ENCODE assay signal across 17 cellular contexts in genomic region chr1:110345480-110345879, GRCh38. TPM values are rescaled to one million over a fixed set of nuclear protein-coding genes. Genes with fewer than 3 reads are reported as not detected.
DNase-seq lines count a peak whose midpoint lies in the region; ATAC-seq and TF ChIP-seq lines count a peak whose summit lies in the region.
"Had no signal": no experiment of that assay in that cellular context is flagged by ENCODE, and none has a peak within 500 bp of the region (broad histone marks: within the 10 kb centered on the region; RNA-seq: fewer than 3 reads in every experiment).

No MANE protein-coding gene starts in this region.

- 100% methylated on average over 1 of the region's 3 CpGs; no CpG with 5 or more reads in 1 of the 2 experiments for WGBS in IMR-90 (ENCODE audit: extremely low coverage in 2 of 2, insufficient read length in 1 of 2), 2 experiments

- H3F3A ChIP-seq in MM.1S (ENCODE audit: insufficient read depth, low read length), result no peaks in the 10 kb centered on the region

- H3K9me1 ChIP-seq in IMR-90 (ENCODE audit: insufficient read depth, low read length), result peaks cover 20% of the 10 kb centered on the region

- TF ChIP-seq RAD21 in IMR-90 (IDR thresholded peaks at IDR 0.05; ENCODE audit: low read length), result no peak

- TF ChIP-seq CTCF in IMR-90 (conservative IDR thresholded peaks at IDR 0.05; ENCODE audit: low read depth, low read length), result no peak
- no peak for TF ChIP-seq CTCF in MM.1S (IDR thresholded peaks at IDR 0.05; ENCODE audit: low read length)

- H3K36me3 Mint-ChIP-seq in activated CD4-positive, alpha-beta T cell treated with anti-CD3 and anti-CD28 coated beads for 36 hours (ENCODE audit: low read depth), result peaks cover 86% of the 10 kb centered on the region
- peaks cover 75% of the 10 kb centered on the region for H3K36me3 Mint-ChIP-seq in activated naive CD8-positive, alpha-beta T cell treated with anti-CD3 and anti-CD28 coated beads for 36 hours
- H3K36me3 Mint-ChIP-seq in natural killer cell treated with Interleukin-12 subunit alpha and Interleukin-12 subunit beta and Interleukin-15 and Interleukin-18, amount 100 ng/mL, for 72 hours, result peaks cover 51% of the 10 kb centered on the region

- no peaks in the 10 kb centered on the region for H3K27me3 Mint-ChIP-seq in activated CD4-positive, alpha-beta T cell treated with anti-CD3 and anti-CD28 coated beads for 36 hours
- no peaks in the 10 kb centered on the region for H3K27me3 Mint-ChIP-seq in activated naive CD8-positive, alpha-beta T cell treated with anti-CD3 and anti-CD28 coated beads for 36 hours
- H3K27me3 Mint-ChIP-seq in natural killer cell treated with Interleukin-12 subunit alpha and Interleukin-12 subunit beta and Interleukin-15 and Interleukin-18, amount 100 ng/mL, for 72 hours, result no peaks in the 10 kb centered on the region

- CTCF ChIA-PET in activated CD4-positive, alpha-beta T cell treated with anti-CD3 and anti-CD28 coated beads for 36 hours (lab: Charles Lee), result interaction anchor here (1.4 kb wide), 1 partner anchor 138 kb away, joined by 3 read pairs; no protein-coding TSS in a partner anchor
- CTCF ChIA-PET in IMR-90 (lab: Yijun Ruan, JAX), result no interaction called here

- no peak overlapping the region for H2BK15ac ChIP-seq in IMR-90 (ENCODE audit: low read depth, low read length)

- H2BK5ac ChIP-seq in IMR-90 (ENCODE audit: low read depth, low read length, poor library complexity, severe bottlenecking), result no peak overlapping the region

- H3K4me3 Mint-ChIP-seq in activated CD4-positive, alpha-beta T cell treated with anti-CD3 and anti-CD28 coated beads for 36 hours, result peak overlapping the region; percentile 23
- H3K4me3 Mint-ChIP-seq in activated naive CD8-positive, alpha-beta T cell treated with anti-CD3 and anti-CD28 coated beads for 36 hours, result peak overlapping the region; percentile 41
- peak overlapping the region; percentile 68 for H3K4me3 Mint-ChIP-seq in natural killer cell treated with Interleukin-12 subunit alpha and Interleukin-12 subunit beta and Interleukin-15 and Interleukin-18, amount 100 ng/mL, for 72 hours

- H3K18ac ChIP-seq in IMR-90 (ENCODE audit: low read depth, low read length), result no peak overlapping the region

- H3K4me2 ChIP-seq in IMR-90 (ENCODE audit: low read depth, low read length) (peak overlapping the region; percentile 42), MM.1S (ENCODE audit: low read depth, low read length) (no peak overlapping the region)

- no peak overlapping the region for H4K8ac ChIP-seq in IMR-90 (ENCODE audit: low read depth in 2 of 2, low read length in 2 of 2)

- H2BK20ac ChIP-seq in IMR-90 (ENCODE audit: low read depth, low read length), result no peak overlapping the region

- no peak for DNase-seq in activated CD4-positive, alpha-beta T cell treated with anti-CD3 and anti-CD28 coated beads for 36 hours
- DNase-seq in activated CD4-positive, alpha-beta T cell treated with anti-CD3 and anti-CD28 coated beads, Interleukin-2, amount 50 U/mL, for 4 hours, result no peak
- no peak for DNase-seq in IMR-90
- no peak for DNase-seq in activated naive CD8-positive, alpha-beta T cell treated with anti-CD3 and anti-CD28 coated beads for 36 hours
- DNase-seq in natural killer cell treated with Interleukin-12 subunit alpha and Interleukin-12 subunit beta and Interleukin-15 and Interleukin-18, amount 100 ng/mL, for 72 hours (ENCODE audit: low spot score), result no peak
- no peak for DNase-seq in MM.1S
- no peak for DNase-seq in DMS 273 (lab: John Stamatoyannopoulos, UW; ENCODE audit: unreplicated experiment)
- DNase-seq: 8988T; DMS 273 treated with DMSO at 0.1 percent for 48 hours; effector CD8-positive, alpha-beta T cell; foreskin fibroblast; NCI-H2029; NCI-H748 treated with DMSO at 0.1 percent for 48 hours; SHP77; stimulated activated CD4-positive, alpha-beta T cell treated with anti-CD3 and anti-CD28 coated beads, Interleukin-12 subunit alpha, Interleukin-12 subunit beta, amount 100 ng/mL, for 4 hours had no signal

- H3K9me3 ChIP-seq in IMR-90 (ENCODE audit: control insufficient read depth, insufficient read depth, low read length), result no peaks in the 10 kb centered on the region
- H3K9me3 ChIP-seq in MM.1S (replicated peaks; ENCODE audit: insufficient read depth, low read length), result no peaks in the 10 kb centered on the region

- H2AK5ac ChIP-seq in IMR-90 (ENCODE audit: low read depth, low read length), result no peak overlapping the region

- no peak overlapping the region for H3K23ac ChIP-seq in IMR-90 (ENCODE audit: low read depth, low read length)

- no peak overlapping the region for H4K5ac ChIP-seq in IMR-90 (ENCODE audit: low read depth, low read length)

- H3K4me1 ChIP-seq in IMR-90 (ENCODE audit: control insufficient read depth, insufficient read depth, low read length) (peaks cover 24% of the 10 kb centered on the region), MM.1S (ENCODE audit: low read length) (peaks cover 9% of the 10 kb centered on the region; the same call in 1 of the 2 replicates)
- H3K4me1 ChIP-seq: parathyroid adenoma had no signal

- peaks cover 30% of the 10 kb centered on the region for H4K20me1 ChIP-seq in IMR-90 (ENCODE audit: insufficient read depth, low read length)
- peaks cover 23% of the 10 kb centered on the region for H4K20me1 ChIP-seq in MM.1S (ENCODE audit: insufficient read depth, low read length)

- H3K14ac ChIP-seq in IMR-90 (replicated peaks; ENCODE audit: low read depth, low read length), result no peak overlapping the region

- dilution Hi-C loops in IMR-90 (cut with HindIII; ENCODE audit: low sequenced_read_pairs, unreplicated experiment), result no loop called here

- H3K56ac ChIP-seq in IMR-90 (ENCODE audit: extremely low read depth, insufficient read depth, low read length), result no peak overlapping the region

- POLR2A ChIA-PET in activated CD4-positive, alpha-beta T cell treated with anti-CD3 and anti-CD28 coated beads for 36 hours (lab: Charles Lee), result no interaction called here
- POLR2A ChIA-PET in IMR-90 (lab: Charles Lee; ENCODE audit: unreplicated experiment), result no interaction called here

- no peaks in the 10 kb centered on the region for H3K9me3 Mint-ChIP-seq in activated CD4-positive, alpha-beta T cell treated with anti-CD3 and anti-CD28 coated beads for 36 hours (ENCODE audit: low read depth)
- no peaks in the 10 kb centered on the region for H3K9me3 Mint-ChIP-seq in activated naive CD8-positive, alpha-beta T cell treated with anti-CD3 and anti-CD28 coated beads for 36 hours
- H3K9me3 Mint-ChIP-seq in natural killer cell treated with Interleukin-12 subunit alpha and Interleukin-12 subunit beta and Interleukin-15 and Interleukin-18, amount 100 ng/mL, for 72 hours, result no peaks in the 10 kb centered on the region

- no peak overlapping the region for H2BK120ac ChIP-seq in IMR-90 (ENCODE audit: low read depth, low read length)

- BruUV-seq in IMR-90 (replicated peaks; lab: Mats Ljungman, UMichigan), result no TSS peak

- H2AK9ac ChIP-seq in IMR-90 (replicated peaks; ENCODE audit: low read depth, low read length, poor library complexity), result no peak overlapping the region

- intact Hi-C loops in activated CD4-positive, alpha-beta T cell treated with anti-CD3 and anti-CD28 coated beads for 36 hours (cut with DNase I, micrococcal nuclease), result no loop called here
- intact Hi-C loops in IMR-90 (cut with micrococcal nuclease), result no loop called here

- H3K79me2 ChIP-seq in MM.1S (ENCODE audit: low read length), result peaks cover 100% of the 10 kb centered on the region

- H3K4me3 ChIP-seq in IMR-90 (ENCODE audit: insufficient read depth, low read depth, low read length), result no peak overlapping the region
- H3K4me3 ChIP-seq in MM.1S (ENCODE audit: low read length), result no peak overlapping the region

- in situ Hi-C loops in IMR-90 (cut with MboI; ENCODE audit: low sequenced_read_pairs), result no loop called here

- H3K27me3 ChIP-seq in IMR-90 (ENCODE audit: control insufficient read depth, insufficient read depth, low read length) (no peaks in the 10 kb centered on the region), MM.1S (replicated peaks; ENCODE audit: insufficient read depth, low read length) (no peaks in the 10 kb centered on the region)

- H3K27ac ChIP-seq in IMR-90 (ENCODE audit: insufficient read depth, low read length), result no peak overlapping the region
- no peak overlapping the region for H3K27ac ChIP-seq in MM.1S (ENCODE audit: low read length)
- H3K27ac ChIP-seq: parathyroid adenoma had no signal

- no peaks in the 10 kb centered on the region for H3K9me2 ChIP-seq in MM.1S (replicated peaks; ENCODE audit: insufficient read depth, low read length)

- no peak for ATAC-seq in activated CD4-positive, alpha-beta T cell treated with anti-CD3 and anti-CD28 coated beads for 36 hours
- ATAC-seq in IMR-90 (ENCODE audit: low read depth) (no peak), GM18861 (IDR thresholded peaks at IDR 0.05; ENCODE audit: unreplicated experiment) (no peak)
- peak in 1 of 2 donors; percentile 41 for ATAC-seq in natural killer cell treated with Interleukin-12 subunit alpha and Interleukin-12 subunit beta and Interleukin-15 and Interleukin-18, amount 100 ng/mL, for 72 hours

- no peak overlapping the region for H4K91ac ChIP-seq in IMR-90 (ENCODE audit: insufficient read depth, low read depth, low read length)

- H3K9ac ChIP-seq in IMR-90 (ENCODE audit: low read depth, low read length) (no peak overlapping the region), MM.1S (ENCODE audit: low read length) (no peak overlapping the region)
- H3K9ac ChIP-seq: parathyroid adenoma had no signal

- TF ChIP-seq POLR2A in IMR-90 (IDR thresholded peaks at IDR 0.05; ENCODE audit: low read depth, low read length), result no peak

- H3K36me3 ChIP-seq in IMR-90 (ENCODE audit: control insufficient read depth, insufficient read depth, low read length) (peaks cover 25% of the 10 kb centered on the region), MM.1S (replicated peaks; ENCODE audit: insufficient read depth, low read length) (no peaks in the 10 kb centered on the region; the same call in none of the 2 replicates)

- peaks cover 17 to 39% of the 10 kb centered on the region in 2 experiments for H3K79me1 ChIP-seq in IMR-90 (ENCODE audit: low read depth in 1 of 2, low read length in 2 of 2)

- H2AFZ ChIP-seq in IMR-90 (replicated peaks; ENCODE audit: low read length, poor library complexity) (no peak overlapping the region), MM.1S (ENCODE audit: low read length) (no peak overlapping the region)
- H2AFZ ChIP-seq: parathyroid adenoma had no signal

- no peak overlapping the region for H3K4ac ChIP-seq in IMR-90 (ENCODE audit: low read depth, low read length)

- no peak overlapping the region for H3K27ac Mint-ChIP-seq in activated CD4-positive, alpha-beta T cell treated with anti-CD3 and anti-CD28 coated beads for 36 hours
- H3K27ac Mint-ChIP-seq in activated naive CD8-positive, alpha-beta T cell treated with anti-CD3 and anti-CD28 coated beads for 36 hours, result no peak overlapping the region
- H3K27ac Mint-ChIP-seq in natural killer cell treated with Interleukin-12 subunit alpha and Interleukin-12 subunit beta and Interleukin-15 and Interleukin-18, amount 100 ng/mL, for 72 hours, result peak overlapping the region; percentile 25 to 42

- H3K4me1 Mint-ChIP-seq in activated CD4-positive, alpha-beta T cell treated with anti-CD3 and anti-CD28 coated beads for 36 hours, result peaks cover 92% of the 10 kb centered on the region
- H3K4me1 Mint-ChIP-seq in activated naive CD8-positive, alpha-beta T cell treated with anti-CD3 and anti-CD28 coated beads for 36 hours, result peaks cover 82% of the 10 kb centered on the region
- H3K4me1 Mint-ChIP-seq in natural killer cell treated with Interleukin-12 subunit alpha and Interleukin-12 subunit beta and Interleukin-15 and Interleukin-18, amount 100 ng/mL, for 72 hours (ENCODE audit: low read depth in 2 of 2), result peaks cover 66 to 86% of the 10 kb centered on the region in 2 donors

RNA-seq across cellular contexts. Expression of gene RBM15, which starts 6.3 kb away (rescaled TPM):
- total RNA-seq in activated CD4-positive, alpha-beta T cell treated with anti-CD3 and anti-CD28 coated beads for 36 hours, result 10 to 100 TPM; 60.7 to 63.2 TPM
- total RNA-seq in IMR-90 (2012; rRNA removed), result 31.7 and 32.2 TPM in 2 replicates
- polyA plus RNA-seq in IMR-90 (2012; rRNA removed), result 6.2 and 6.3 TPM in 2 replicates
- polyA plus RNA-seq in IMR-90 (2012; cell fraction: cytosol; rRNA removed), result 3.9 and 4.2 TPM in 2 replicates
- 6.3 and 7.4 TPM in 2 replicates for polyA plus RNA-seq in IMR-90 (2012; cell fraction: nucleus; rRNA removed; ENCODE audit: low replicate concordance)
- 10 to 100 TPM; 69.8 to 71.0 TPM for total RNA-seq in activated naive CD8-positive, alpha-beta T cell treated with anti-CD3 and anti-CD28 coated beads for 36 hours
- 10 to 100 TPM; 60.2 to 97.9 TPM for total RNA-seq in natural killer cell treated with Interleukin-12 subunit alpha and Interleukin-12 subunit beta and Interleukin-15 and Interleukin-18, amount 100 ng/mL, for 72 hours

RNA-seq across cellular contexts. Expression of gene SLC16A4, which starts 45.3 kb away (rescaled TPM):
- under 1 TPM; 0.14 to 0.44 TPM for total RNA-seq in activated CD4-positive, alpha-beta T cell treated with anti-CD3 and anti-CD28 coated beads for 36 hours
- 65.2 and 73.0 TPM in 2 replicates for total RNA-seq in IMR-90 (2012; rRNA removed)
- 20.8 and 27.7 TPM in 2 replicates for polyA plus RNA-seq in IMR-90 (2012; rRNA removed)
- 8.6 and 10.3 TPM in 2 replicates for polyA plus RNA-seq in IMR-90 (2012; cell fraction: cytosol; rRNA removed)
- polyA plus RNA-seq in IMR-90 (2012; cell fraction: nucleus; rRNA removed; ENCODE audit: low replicate concordance), result 2.4 and 16.3 TPM in 2 replicates
- under 1 TPM; 0.20 to 0.21 TPM for total RNA-seq in activated naive CD8-positive, alpha-beta T cell treated with anti-CD3 and anti-CD28 coated beads for 36 hours
- total RNA-seq in natural killer cell treated with Interleukin-12 subunit alpha and Interleukin-12 subunit beta and Interleukin-15 and Interleukin-18, amount 100 ng/mL, for 72 hours, result under 1 TPM in 1 of 2 donors, not detected in 1; 0.48 TPM

Comparison
In these comparisons a context has a peak if more than half of its experiments do, and no peak if none do; other contexts are left out.
1. H3K27ac Mint-ChIP-seq: peak in natural killer cell treated with Interleukin-12 subunit alpha and Interleukin-12 subunit beta and Interleukin-15 and Interleukin-18, amount 100 ng/mL, for 72 hours (2 of 2); none in activated CD4-positive, alpha-beta T cell treated with anti-CD3 and anti-CD28 coated beads for 36 hours (single experiment) and activated naive CD8-positive, alpha-beta T cell treated with anti-CD3 and anti-CD28 coated beads for 36 hours (single experiment).
2. RNA of gene SLC16A4, which starts 45.3 kb away (total RNA-seq): 65.2 to 73.0 TPM in IMR-90; 0.48 TPM in natural killer cell treated with Interleukin-12 subunit alpha and Interleukin-12 subunit beta and Interleukin-15 and Interleukin-18, amount 100 ng/mL, for 72 hours, 0.14 to 0.44 TPM in activated CD4-positive, alpha-beta T cell treated with anti-CD3 and anti-CD28 coated beads for 36 hours and 0.20 to 0.21 TPM in activated naive CD8-positive, alpha-beta T cell treated with anti-CD3 and anti-CD28 coated beads for 36 hours; every median in the first group is over 10 times any median in the second.
3. Peak in every context shown above with its lines, with median percentiles within 50 percentile points of each other: H3K4me3 Mint-ChIP-seq.